In genomic region chr11:128804481-128804880, GRCh38 we compare ENCODE assay signal across 21 cellular contexts.
DNase-seq lines count a peak whose midpoint lies in the region; ATAC-seq, FAIRE-seq and TF ChIP-seq lines count a peak whose summit lies in the region.
"Had no signal": no experiment of that assay in that cellular context is flagged by ENCODE, and none has a peak within 500 bp of the region (broad histone marks: within the 10 kb centered on the region; RNA-seq: fewer than 3 reads in every experiment).

No MANE protein-coding gene starts in this region.

- no peak for TF ChIP-seq POLR2A in lower leg skin (IDR thresholded peaks at IDR 0.05)

- H3K4me1 Mint-ChIP-seq in activated naive CD8-positive, alpha-beta T cell (ENCODE audit: low read depth): peaks cover 24% of the 10 kb centered on the region
- H3K4me1 Mint-ChIP-seq in activated naive CD8-positive, alpha-beta T cell treated with anti-CD3 and anti-CD28 coated beads, Interleukin-2, amount 50 U/mL, for 24 hours: peaks cover 36% of the 10 kb centered on the region
- peaks cover 46% of the 10 kb centered on the region for H3K4me1 Mint-ChIP-seq in astrocyte (ENCODE audit: low read depth, unreplicated experiment)
- peaks cover 38% of the 10 kb centered on the region for H3K4me1 Mint-ChIP-seq in stimulated activated memory B cell treated with anti-CD40 and anti-IgM and Interleukin-4, amounts not matched to agents 10 μg/mL and 1 μg/mL and 100 μg/mL, for 72 hours

- no peak overlapping the region for H3K4me3 ChIP-seq in astrocyte (ENCODE audit: insufficient read depth, low read depth, low read length)
- no peak overlapping the region for H3K4me3 ChIP-seq in lower leg skin (ENCODE audit: low read depth, poor library complexity, severe bottlenecking)
- H3K4me3 ChIP-seq: A549, GM23338, lower lobe of right lung had no signal

- peaks cover 6% of the 10 kb centered on the region for H3K36me3 Mint-ChIP-seq in activated naive CD8-positive, alpha-beta T cell
- peaks cover 7% of the 10 kb centered on the region for H3K36me3 Mint-ChIP-seq in activated naive CD8-positive, alpha-beta T cell treated with anti-CD3 and anti-CD28 coated beads, Interleukin-2, amount 50 U/mL, for 24 hours (ENCODE audit: low read depth)
- H3K36me3 Mint-ChIP-seq in astrocyte (ENCODE audit: low read depth, unreplicated experiment): peaks cover 9% of the 10 kb centered on the region
- H3K36me3 Mint-ChIP-seq in stimulated activated memory B cell treated with anti-CD40 and anti-IgM and Interleukin-4, amounts not matched to agents 10 μg/mL and 1 μg/mL and 100 μg/mL, for 72 hours: peaks cover 55% of the 10 kb centered on the region

- H3K4me2 ChIP-seq in astrocyte (ENCODE audit: low read length): peak overlapping the region; percentile 20
- H3K4me2 ChIP-seq: A549, GM23338 had no signal

- 88 to 95% methylated on average over 5 of the region's 5 CpGs for WGBS in lower leg skin, 2 donors

- no peak overlapping the region for H3K4me3 Mint-ChIP-seq in activated naive CD8-positive, alpha-beta T cell
- no peak overlapping the region for H3K4me3 Mint-ChIP-seq in activated naive CD8-positive, alpha-beta T cell treated with anti-CD3 and anti-CD28 coated beads, Interleukin-2, amount 50 U/mL, for 24 hours
- H3K4me3 Mint-ChIP-seq in astrocyte (ENCODE audit: unreplicated experiment): no peak overlapping the region
- H3K4me3 Mint-ChIP-seq in stimulated activated memory B cell treated with anti-CD40 and anti-IgM and Interleukin-4, amounts not matched to agents 10 μg/mL and 1 μg/mL and 100 μg/mL, for 72 hours: no peak overlapping the region
- H3K4me3 Mint-ChIP-seq: GM23338; neural crest cell; T-helper 1 cell treated with Interleukin-12 subunit alpha and Interleukin-12 subunit beta and Interleukin-4 antibody, amounts not matched to agents 30 μg/mL and 1 μg/mL, for 36 hours had no signal

- H3K36me3 ChIP-seq in astrocyte (ENCODE audit: insufficient read depth, low read length): no peaks in the 10 kb centered on the region

- H3K79me2 ChIP-seq in astrocyte (ENCODE audit: insufficient read depth, low read length): no peaks in the 10 kb centered on the region

- no peaks in the 10 kb centered on the region for H3K9me3 ChIP-seq in astrocyte (ENCODE audit: insufficient read depth, low read depth, low read length)
- H3K9me3 ChIP-seq: A549, lower lobe of right lung had no signal

- no peak for TF ChIP-seq CTCF in astrocyte (IDR thresholded peaks at IDR 0.05; ENCODE audit: insufficient read depth, low read depth, low read length)
- no peak for TF ChIP-seq CTCF in lower leg skin (IDR thresholded peaks at IDR 0.05)

- H3K27ac Mint-ChIP-seq in activated naive CD8-positive, alpha-beta T cell: peak overlapping the region; percentile 78
- no peak overlapping the region for H3K27ac Mint-ChIP-seq in activated naive CD8-positive, alpha-beta T cell treated with anti-CD3 and anti-CD28 coated beads, Interleukin-2, amount 50 U/mL, for 24 hours
- H3K27ac Mint-ChIP-seq in astrocyte (ENCODE audit: unreplicated experiment): peak overlapping the region; percentile 75
- peak overlapping the region; percentile 42 for H3K27ac Mint-ChIP-seq in stimulated activated memory B cell treated with anti-CD40 and anti-IgM and Interleukin-4, amounts not matched to agents 10 μg/mL and 1 μg/mL and 100 μg/mL, for 72 hours
- H3K27ac Mint-ChIP-seq: GM23338; T-helper 1 cell treated with Interleukin-12 subunit alpha and Interleukin-12 subunit beta and Interleukin-4 antibody, amounts not matched to agents 30 μg/mL and 1 μg/mL, for 36 hours had no signal

- no peak overlapping the region for H3K9ac ChIP-seq in astrocyte (ENCODE audit: low read length)

- no peaks in the 10 kb centered on the region for H3K27me3 Mint-ChIP-seq in activated naive CD8-positive, alpha-beta T cell
- no peaks in the 10 kb centered on the region for H3K27me3 Mint-ChIP-seq in activated naive CD8-positive, alpha-beta T cell treated with anti-CD3 and anti-CD28 coated beads, Interleukin-2, amount 50 U/mL, for 24 hours
- H3K27me3 Mint-ChIP-seq in astrocyte (ENCODE audit: low read depth, unreplicated experiment): no peaks in the 10 kb centered on the region
- no peaks in the 10 kb centered on the region for H3K27me3 Mint-ChIP-seq in stimulated activated memory B cell treated with anti-CD40 and anti-IgM and Interleukin-4, amounts not matched to agents 10 μg/mL and 1 μg/mL and 100 μg/mL, for 72 hours

- H3K27ac ChIP-seq in astrocyte (ENCODE audit: low read depth, low read length): no peak overlapping the region
- H3K27ac ChIP-seq: A549, lower lobe of right lung had no signal

- H3K27me3 ChIP-seq in astrocyte (ENCODE audit: insufficient read depth, low read length): no peaks in the 10 kb centered on the region

- no peak for DNase-seq in activated naive CD8-positive, alpha-beta T cell treated with anti-CD3 and anti-CD28 coated beads, Interleukin-2, amount 50 U/mL, for 24 hours
- peak; percentile 60 for DNase-seq in astrocyte (ENCODE audit: low read depth)
- peak; percentile 14 for DNase-seq in hepatic stellate cell (ENCODE audit: low spot score)
- no peak for DNase-seq in germinal center (ENCODE audit: low spot score)
- DNase-seq in lower leg skin (ENCODE audit: low spot score in 2 of 2): no peak
- DNase-seq: activated naive CD4-positive, alpha-beta T cell treated with Interleukin-2 at 50 U/mL for 16 hours; COR-L47; foreskin melanocyte; lower lobe of right lung; NCI-H345; Right ventricle myocardium superior; stimulated activated CD4-positive, alpha-beta T cell treated with anti-CD3 and anti-CD28 coated beads, Interleukin-1b, Interleukin-23, amount 100 ng/mL, for 48 hours had no signal

- no peaks in the 10 kb centered on the region for H4K20me1 ChIP-seq in astrocyte (ENCODE audit: insufficient read depth, low read length)

- no peaks in the 10 kb centered on the region for H3K9me3 Mint-ChIP-seq in activated naive CD8-positive, alpha-beta T cell (ENCODE audit: low read depth)
- H3K9me3 Mint-ChIP-seq in activated naive CD8-positive, alpha-beta T cell treated with anti-CD3 and anti-CD28 coated beads, Interleukin-2, amount 50 U/mL, for 24 hours: no peaks in the 10 kb centered on the region
- H3K9me3 Mint-ChIP-seq in astrocyte (ENCODE audit: unreplicated experiment): no peaks in the 10 kb centered on the region
- no peaks in the 10 kb centered on the region for H3K9me3 Mint-ChIP-seq in stimulated activated memory B cell treated with anti-CD40 and anti-IgM and Interleukin-4, amounts not matched to agents 10 μg/mL and 1 μg/mL and 100 μg/mL, for 72 hours
- H3K9me3 Mint-ChIP-seq: GM23338; neural crest cell; T-helper 1 cell treated with Interleukin-12 subunit alpha and Interleukin-12 subunit beta and Interleukin-4 antibody, amounts not matched to agents 30 μg/mL and 1 μg/mL, for 36 hours had no signal

- intact Hi-C loops in lower leg skin (cut with DNase I; ENCODE audit: low total_unique reads): no loop called here

- H3K4me1 ChIP-seq in astrocyte (ENCODE audit: insufficient read depth, low read length): peaks cover 28% of the 10 kb centered on the region
- H3K4me1 ChIP-seq: A549 had no signal

- ATAC-seq in activated naive CD8-positive, alpha-beta T cell treated with anti-CD3 and anti-CD28 coated beads, Interleukin-2, amount 50 U/mL, for 24 hours: no peak
- no peak for ATAC-seq in stimulated activated memory B cell treated with anti-CD40 and anti-IgM and Interleukin-4, amounts not matched to agents 10 μg/mL and 1 μg/mL and 100 μg/mL, for 72 hours
- ATAC-seq in GM21737 (IDR thresholded peaks at IDR 0.05; ENCODE audit: unreplicated experiment): no peak
- ATAC-seq: A549, GM23338, lower lobe of right lung had no signal

- FAIRE-seq in astrocyte (lab: Jason Lieb, UNC): no peak
- FAIRE-seq: A549, G401.6, GM12891 had no signal

- H2AFZ ChIP-seq in astrocyte (ENCODE audit: low read depth, low read length): no peak overlapping the region
- H2AFZ ChIP-seq: GM23338 had no signal

Comparison
In these comparisons a context has a peak if more than half of its experiments do, and no peak if none do; other contexts are left out.
1. DNase-seq: peak in astrocyte (single experiment) and hepatic stellate cell (single experiment); none in activated naive CD8-positive, alpha-beta T cell treated with anti-CD3 and anti-CD28 coated beads, Interleukin-2, amount 50 U/mL, for 24 hours (single experiment), germinal center (single experiment) and lower leg skin (0 of 2).